In genomic region chr1:182839209-182840065, GRCh38 we compare ENCODE assay signal across 8 cellular contexts. TPM values are rescaled to one million over a fixed set of nuclear protein-coding genes. Genes with fewer than 3 reads are reported as not detected.
A peak's percentile ranks its signal among the peaks of the same experiment; 100 is the strongest.
DNase-seq lines count a peak whose midpoint lies in the region; ATAC-seq and TF ChIP-seq lines count a peak whose summit lies in the region.

Gene DHX9, plus strand, starts transcription at chr1:182839347. Its CDS starts 3,220 bp downstream, at chr1:182842567.

- peak within 1 kb of the TSS; percentile 98 for H3K27ac Mint-ChIP-seq in activated T-cell treated with anti-CD3 and anti-CD28 coated beads, Interleukin-2, amount 50 U/mL, for 24 hours

- no peaks in the 10 kb centered on the region for H3K9me2 ChIP-seq in PC-9 (ENCODE audit: insufficient read depth)

- peak within 1 kb of the TSS; percentile 68 for H3K27ac ChIP-seq in PC-9
- peak within 1 kb of the TSS; percentile 98 to 100 for H3K27ac ChIP-seq in esophagus (ENCODE audit: low read depth in 2 of 2, low read length in 1 of 2)
- H3K27ac ChIP-seq in muscle layer of colon (ENCODE audit: low read depth, low read length), result peak within 1 kb of the TSS; percentile 93

- ATAC-seq in GM21717 (IDR thresholded peaks at IDR 0.05; ENCODE audit: unreplicated experiment), result peak; percentile 71

- peaks cover 50% of the 10 kb centered on the region for H4K20me1 ChIP-seq in PC-9 (ENCODE audit: insufficient read depth)

- H3F3A ChIP-seq in PC-9 (ENCODE audit: insufficient read depth, low read depth), result peaks cover 29% of the 10 kb centered on the region

- POLR2A ChIA-PET in PC-9 (lab: Charles Lee; ENCODE audit: unreplicated experiment), result interaction anchor here (0.6 to 0.7 kb wide), 2 partner anchors 536 to 699 kb away, joined by 3 to 5 read pairs; no protein-coding TSS in a partner anchor

- H3K27me3 ChIP-seq in PC-9 (ENCODE audit: insufficient read depth, low read depth) (no peaks in the 10 kb centered on the region), esophagus (ENCODE audit: control insufficient read depth in 1 of 2, insufficient read depth in 2 of 2, low read length in 2 of 2) (no peaks in the 10 kb centered on the region), muscle layer of colon (ENCODE audit: control insufficient read depth in 1 of 2, insufficient read depth in 2 of 2, low read length in 2 of 2) (no peaks in the 10 kb centered on the region)

- WGBS in esophagus, 2 donors, result 0% methylated on average over 75 to 92 of the region's 92 CpGs

- TF ChIP-seq CTCF in PC-9 (conservative IDR thresholded peaks at IDR 0.05), result no peak

- CTCF ChIA-PET in PC-9 (lab: Charles Lee), result no interaction called here

- H3K4me3 Mint-ChIP-seq in activated T-cell treated with anti-CD3 and anti-CD28 coated beads, Interleukin-2, amount 50 U/mL, for 24 hours, result peak within 1 kb of the TSS; percentile 95

- in situ Hi-C loops in KBM-7 (cut with MboI; ENCODE audit: low pct_unique_long_range_greater_than_20kb, low sequenced_read_pairs), result no loop called here

- H3K27me3 Mint-ChIP-seq in activated T-cell treated with anti-CD3 and anti-CD28 coated beads, Interleukin-2, amount 50 U/mL, for 24 hours, result no peaks in the 10 kb centered on the region

- H3K4me3 ChIP-seq in PC-9 (peak within 1 kb of the TSS; percentile 96), esophagus (ENCODE audit: low read depth in 1 of 2, low read length in 2 of 2) (peak within 1 kb of the TSS; percentile 81 to 89), muscle layer of colon (ENCODE audit: low read depth in 1 of 2, low read length in 2 of 2) (peak within 1 kb of the TSS; percentile 55 to 94)

- H3K4me2 ChIP-seq in PC-9, result peak within 1 kb of the TSS; percentile 98

- H2AFZ ChIP-seq in PC-9, result peak within 1 kb of the TSS; percentile 65; the same call in 1 of the 2 replicates

- H3K9ac ChIP-seq in muscle layer of colon (ENCODE audit: low read length), result peak within 1 kb of the TSS; percentile 72

- H3K9me3 Mint-ChIP-seq in activated T-cell treated with anti-CD3 and anti-CD28 coated beads, Interleukin-2, amount 50 U/mL, for 24 hours, result no peaks in the 10 kb centered on the region

- H3K79me2 ChIP-seq in PC-9 (ENCODE audit: low read depth), result peaks cover 53% of the 10 kb centered on the region

- intact Hi-C loops in PC-9 (cut with micrococcal nuclease; ENCODE audit: unreplicated experiment), result loop anchor here (2.0 to 5.0 kb wide), 3 partner anchors 57 to 237 kb away; partner anchors contain the start of genes LAMC1 and RGS16

- H3K9me3 ChIP-seq in PC-9 (ENCODE audit: insufficient read depth, low read depth), result no peaks in the 10 kb centered on the region
- no peaks in the 10 kb centered on the region for H3K9me3 ChIP-seq in esophagus (ENCODE audit: control insufficient read depth in 2 of 2, insufficient read depth in 1 of 2, low read depth in 1 of 2, low read length in 1 of 2)
- no peaks in the 10 kb centered on the region for H3K9me3 ChIP-seq in muscle layer of colon (ENCODE audit: low read length)

- H3K4me1 ChIP-seq in PC-9 (replicated peaks; ENCODE audit: insufficient read depth) (peaks cover 24% of the 10 kb centered on the region), esophagus (ENCODE audit: control insufficient read depth in 2 of 2, insufficient read depth in 2 of 2, low read length in 1 of 2) (peaks cover 0 to 6% of the 10 kb centered on the region in 2 donors), muscle layer of colon (ENCODE audit: insufficient read depth, low read length) (peaks cover 25% of the 10 kb centered on the region)

- peaks cover 40% of the 10 kb centered on the region for H3K4me1 Mint-ChIP-seq in activated T-cell treated with anti-CD3 and anti-CD28 coated beads, Interleukin-2, amount 50 U/mL, for 24 hours (ENCODE audit: low read depth)

- H3K36me3 ChIP-seq in PC-9 (ENCODE audit: low read depth) (peaks cover 29% of the 10 kb centered on the region), esophagus (ENCODE audit: control insufficient read depth in 2 of 2, insufficient read depth in 2 of 2, low read length in 1 of 2) (peaks cover 0 to 3% of the 10 kb centered on the region in 2 donors), muscle layer of colon (ENCODE audit: insufficient read depth, low read length) (peaks cover 8% of the 10 kb centered on the region)

- DNase-seq in DMS53 (lab: John Stamatoyannopoulos, UW) (peak; percentile 95), KBM-7 (peak; percentile 90), PC-9 (peak; percentile 74 to 93)
- DNase-seq in activated T-cell treated with anti-CD3 and anti-CD28 coated beads, Interleukin-2, amount 50 U/mL, for 24 hours, result peak; percentile 99
- DNase-seq in stimulated activated CD8-positive, alpha-beta memory T cell treated with anti-CD3 and anti-CD28 coated beads, Interleukin-7, amount 100 ng/mL, for 24 hours (ENCODE audit: low read depth), result peak; percentile 92

- TSS peak; percentile 47 for BruUV-seq in PC-9 (replicated peaks; lab: Mats Ljungman, UMichigan)

- H3K36me3 Mint-ChIP-seq in activated T-cell treated with anti-CD3 and anti-CD28 coated beads, Interleukin-2, amount 50 U/mL, for 24 hours (ENCODE audit: low read depth), result peaks cover 55% of the 10 kb centered on the region

RNA-seq across cellular contexts. Expression of gene DHX9, which starts in this region (rescaled TPM):
- 101 and 131 TPM in 2 replicates for total RNA-seq in PC-9 (2021)
- polyA plus RNA-seq in esophagus, result 10 to 100 TPM; 38.6 to 70.5 TPM

Comparison
In these comparisons a context has a peak if more than half of its experiments do, and no peak if none do; other contexts are left out.
1. Peak in every context shown above with its lines: DNase-seq, ATAC-seq, H3K4me3 ChIP-seq and H3K27ac ChIP-seq.